1 cellular context compared by ENCODE assay signal in the genomic region with DNA sequence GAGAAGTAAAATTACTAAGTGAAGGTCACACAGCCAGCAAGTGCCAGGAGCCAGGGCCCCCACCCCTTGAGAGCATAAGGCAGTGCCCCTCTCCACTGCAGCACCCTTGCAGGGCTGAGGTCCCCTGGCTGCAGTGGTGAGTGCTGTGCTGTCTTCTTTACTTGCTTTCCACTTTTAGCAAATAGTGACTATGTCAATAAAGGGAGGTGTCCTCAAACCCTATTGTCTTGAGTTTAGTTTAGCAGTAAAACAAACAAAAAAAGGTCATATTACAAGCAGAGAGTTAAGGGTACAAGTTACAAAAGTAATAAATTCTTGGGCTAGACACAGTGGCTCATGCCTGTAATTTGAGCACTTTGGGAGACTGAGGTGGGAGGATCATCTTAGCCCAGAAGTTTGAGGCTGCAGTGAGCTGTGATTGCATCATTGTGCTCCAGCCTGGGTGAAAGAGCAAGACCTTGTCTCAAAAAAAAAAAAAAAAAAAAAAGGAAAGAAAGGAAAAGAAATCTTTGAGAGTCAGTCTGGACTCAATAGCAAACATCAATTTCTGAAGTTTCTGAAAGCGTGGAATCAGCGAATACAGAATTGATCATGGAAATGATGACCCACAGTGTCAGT.
TF ChIP-seq lines count a peak whose summit lies in the region.

No MANE protein-coding gene starts in this region.

TF ChIP-seq in HepG2, 621 proteins besides CTCF, POLR2A, EP300 and RAD21 (continued from another document and continues in another):
- TF ChIP-seq, protein P1, sequence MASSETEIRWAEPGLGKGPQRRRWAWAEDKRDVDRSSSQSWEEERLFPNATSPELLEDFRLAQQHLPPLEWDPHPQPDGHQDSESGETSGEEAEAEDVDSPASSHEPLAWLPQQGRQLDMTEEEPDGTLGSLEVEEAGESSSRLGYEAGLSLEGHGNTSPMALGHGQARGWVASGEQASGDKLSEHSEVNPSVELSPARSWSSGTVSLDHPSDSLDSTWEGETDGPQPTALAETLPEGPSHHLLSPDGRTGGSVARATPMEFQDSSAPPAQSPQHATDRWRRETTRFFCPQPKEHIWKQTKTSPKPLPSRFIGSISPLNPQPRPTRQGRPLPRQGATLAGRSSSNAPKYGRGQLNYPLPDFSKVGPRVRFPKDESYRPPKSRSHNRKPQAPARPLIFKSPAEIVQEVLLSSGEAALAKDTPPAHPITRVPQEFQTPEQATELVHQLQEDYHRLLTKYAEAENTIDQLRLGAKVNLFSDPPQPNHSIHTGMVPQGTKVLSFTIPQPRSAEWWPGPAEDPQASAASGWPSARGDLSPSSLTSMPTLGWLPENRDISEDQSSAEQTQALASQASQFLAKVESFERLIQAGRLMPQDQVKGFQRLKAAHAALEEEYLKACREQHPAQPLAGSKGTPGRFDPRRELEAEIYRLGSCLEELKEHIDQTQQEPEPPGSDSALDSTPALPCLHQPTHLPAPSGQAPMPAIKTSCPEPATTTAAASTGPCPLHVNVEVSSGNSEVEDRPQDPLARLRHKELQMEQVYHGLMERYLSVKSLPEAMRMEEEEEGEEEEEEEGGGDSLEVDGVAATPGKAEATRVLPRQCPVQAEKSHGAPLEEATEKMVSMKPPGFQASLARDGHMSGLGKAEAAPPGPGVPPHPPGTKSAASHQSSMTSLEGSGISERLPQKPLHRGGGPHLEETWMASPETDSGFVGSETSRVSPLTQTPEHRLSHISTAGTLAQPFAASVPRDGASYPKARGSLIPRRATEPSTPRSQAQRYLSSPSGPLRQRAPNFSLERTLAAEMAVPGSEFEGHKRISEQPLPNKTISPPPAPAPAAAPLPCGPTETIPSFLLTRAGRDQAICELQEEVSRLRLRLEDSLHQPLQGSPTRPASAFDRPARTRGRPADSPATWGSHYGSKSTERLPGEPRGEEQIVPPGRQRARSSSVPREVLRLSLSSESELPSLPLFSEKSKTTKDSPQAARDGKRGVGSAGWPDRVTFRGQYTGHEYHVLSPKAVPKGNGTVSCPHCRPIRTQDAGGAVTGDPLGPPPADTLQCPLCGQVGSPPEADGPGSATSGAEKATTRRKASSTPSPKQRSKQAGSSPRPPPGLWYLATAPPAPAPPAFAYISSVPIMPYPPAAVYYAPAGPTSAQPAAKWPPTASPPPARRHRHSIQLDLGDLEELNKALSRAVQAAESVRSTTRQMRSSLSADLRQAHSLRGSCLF (CRISPR knock-in tag; IDR thresholded peaks at IDR 0.05; ENCODE audit: borderline replicate concordance) = no peak
- TF ChIP-seq ZNF607 (CRISPR knock-in tag; IDR thresholded peaks at IDR 0.05; ENCODE audit: borderline replicate concordance) = no peak
- no peak for TF ChIP-seq NFIB (CRISPR knock-in tag; IDR thresholded peaks at IDR 0.05; ENCODE audit: borderline replicate concordance)
- TF ChIP-seq ZNF235 (CRISPR knock-in tag; IDR thresholded peaks at IDR 0.05; ENCODE audit: borderline replicate concordance) = no peak
- TF ChIP-seq, protein P2, sequence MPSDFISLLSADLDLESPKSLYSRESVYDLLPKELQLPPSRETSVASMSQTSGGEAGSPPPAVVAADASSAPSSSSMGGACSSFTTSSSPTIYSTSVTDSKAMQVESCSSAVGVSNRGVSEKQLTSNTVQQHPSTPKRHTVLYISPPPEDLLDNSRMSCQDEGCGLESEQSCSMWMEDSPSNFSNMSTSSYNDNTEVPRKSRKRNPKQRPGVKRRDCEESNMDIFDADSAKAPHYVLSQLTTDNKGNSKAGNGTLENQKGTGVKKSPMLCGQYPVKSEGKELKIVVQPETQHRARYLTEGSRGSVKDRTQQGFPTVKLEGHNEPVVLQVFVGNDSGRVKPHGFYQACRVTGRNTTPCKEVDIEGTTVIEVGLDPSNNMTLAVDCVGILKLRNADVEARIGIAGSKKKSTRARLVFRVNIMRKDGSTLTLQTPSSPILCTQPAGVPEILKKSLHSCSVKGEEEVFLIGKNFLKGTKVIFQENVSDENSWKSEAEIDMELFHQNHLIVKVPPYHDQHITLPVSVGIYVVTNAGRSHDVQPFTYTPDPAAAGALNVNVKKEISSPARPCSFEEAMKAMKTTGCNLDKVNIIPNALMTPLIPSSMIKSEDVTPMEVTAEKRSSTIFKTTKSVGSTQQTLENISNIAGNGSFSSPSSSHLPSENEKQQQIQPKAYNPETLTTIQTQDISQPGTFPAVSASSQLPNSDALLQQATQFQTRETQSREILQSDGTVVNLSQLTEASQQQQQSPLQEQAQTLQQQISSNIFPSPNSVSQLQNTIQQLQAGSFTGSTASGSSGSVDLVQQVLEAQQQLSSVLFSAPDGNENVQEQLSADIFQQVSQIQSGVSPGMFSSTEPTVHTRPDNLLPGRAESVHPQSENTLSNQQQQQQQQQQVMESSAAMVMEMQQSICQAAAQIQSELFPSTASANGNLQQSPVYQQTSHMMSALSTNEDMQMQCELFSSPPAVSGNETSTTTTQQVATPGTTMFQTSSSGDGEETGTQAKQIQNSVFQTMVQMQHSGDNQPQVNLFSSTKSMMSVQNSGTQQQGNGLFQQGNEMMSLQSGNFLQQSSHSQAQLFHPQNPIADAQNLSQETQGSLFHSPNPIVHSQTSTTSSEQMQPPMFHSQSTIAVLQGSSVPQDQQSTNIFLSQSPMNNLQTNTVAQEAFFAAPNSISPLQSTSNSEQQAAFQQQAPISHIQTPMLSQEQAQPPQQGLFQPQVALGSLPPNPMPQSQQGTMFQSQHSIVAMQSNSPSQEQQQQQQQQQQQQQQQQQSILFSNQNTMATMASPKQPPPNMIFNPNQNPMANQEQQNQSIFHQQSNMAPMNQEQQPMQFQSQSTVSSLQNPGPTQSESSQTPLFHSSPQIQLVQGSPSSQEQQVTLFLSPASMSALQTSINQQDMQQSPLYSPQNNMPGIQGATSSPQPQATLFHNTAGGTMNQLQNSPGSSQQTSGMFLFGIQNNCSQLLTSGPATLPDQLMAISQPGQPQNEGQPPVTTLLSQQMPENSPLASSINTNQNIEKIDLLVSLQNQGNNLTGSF (CRISPR knock-in tag; IDR thresholded peaks at IDR 0.05) = no peak
- no peak for TF ChIP-seq KAT2B (IDR thresholded peaks at IDR 0.05; ENCODE audit: borderline replicate concordance, low read depth, low read length)
- TF ChIP-seq ZNF761 (CRISPR knock-in tag; conservative IDR thresholded peaks at IDR 0.05) = no peak
- no peak for TF ChIP-seq ZNF44 (CRISPR knock-in tag; IDR thresholded peaks at IDR 0.05)
- TF ChIP-seq ATAD3A (CRISPR knock-in tag; IDR thresholded peaks at IDR 0.05) = no peak
- TF ChIP-seq NFYB (CRISPR knock-in tag; IDR thresholded peaks at IDR 0.05) = no peak
- TF ChIP-seq ZNF768 (CRISPR knock-in tag; IDR thresholded peaks at IDR 0.05) = peak; percentile 93
- TF ChIP-seq ZNF431 (CRISPR knock-in tag; IDR thresholded peaks at IDR 0.05; ENCODE audit: borderline replicate concordance, low read depth) = no peak
- no peak for TF ChIP-seq ZNF326 (CRISPR knock-in tag; IDR thresholded peaks at IDR 0.05; ENCODE audit: borderline replicate concordance)
- no peak for TF ChIP-seq AHR (CRISPR knock-in tag; IDR thresholded peaks at IDR 0.05)
- TF ChIP-seq, protein P3, sequence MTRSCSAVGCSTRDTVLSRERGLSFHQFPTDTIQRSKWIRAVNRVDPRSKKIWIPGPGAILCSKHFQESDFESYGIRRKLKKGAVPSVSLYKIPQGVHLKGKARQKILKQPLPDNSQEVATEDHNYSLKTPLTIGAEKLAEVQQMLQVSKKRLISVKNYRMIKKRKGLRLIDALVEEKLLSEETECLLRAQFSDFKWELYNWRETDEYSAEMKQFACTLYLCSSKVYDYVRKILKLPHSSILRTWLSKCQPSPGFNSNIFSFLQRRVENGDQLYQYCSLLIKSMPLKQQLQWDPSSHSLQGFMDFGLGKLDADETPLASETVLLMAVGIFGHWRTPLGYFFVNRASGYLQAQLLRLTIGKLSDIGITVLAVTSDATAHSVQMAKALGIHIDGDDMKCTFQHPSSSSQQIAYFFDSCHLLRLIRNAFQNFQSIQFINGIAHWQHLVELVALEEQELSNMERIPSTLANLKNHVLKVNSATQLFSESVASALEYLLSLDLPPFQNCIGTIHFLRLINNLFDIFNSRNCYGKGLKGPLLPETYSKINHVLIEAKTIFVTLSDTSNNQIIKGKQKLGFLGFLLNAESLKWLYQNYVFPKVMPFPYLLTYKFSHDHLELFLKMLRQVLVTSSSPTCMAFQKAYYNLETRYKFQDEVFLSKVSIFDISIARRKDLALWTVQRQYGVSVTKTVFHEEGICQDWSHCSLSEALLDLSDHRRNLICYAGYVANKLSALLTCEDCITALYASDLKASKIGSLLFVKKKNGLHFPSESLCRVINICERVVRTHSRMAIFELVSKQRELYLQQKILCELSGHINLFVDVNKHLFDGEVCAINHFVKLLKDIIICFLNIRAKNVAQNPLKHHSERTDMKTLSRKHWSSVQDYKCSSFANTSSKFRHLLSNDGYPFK (CRISPR knock-in tag; IDR thresholded peaks at IDR 0.05; ENCODE audit: borderline replicate concordance) = no peak
- no peak for TF ChIP-seq SAFB2 (CRISPR knock-in tag; IDR thresholded peaks at IDR 0.05; ENCODE audit: borderline replicate concordance, low read depth)
- no peak for TF ChIP-seq ZNF780A (CRISPR knock-in tag; IDR thresholded peaks at IDR 0.05)
- no peak for TF ChIP-seq HNRNPLL (IDR thresholded peaks at IDR 0.05; ENCODE audit: low read depth, low read length, poor library complexity, severe bottlenecking)
- no peak for TF ChIP-seq ZNF570 (CRISPR knock-in tag; IDR thresholded peaks at IDR 0.05; ENCODE audit: borderline replicate concordance)
- TF ChIP-seq, protein P4, sequence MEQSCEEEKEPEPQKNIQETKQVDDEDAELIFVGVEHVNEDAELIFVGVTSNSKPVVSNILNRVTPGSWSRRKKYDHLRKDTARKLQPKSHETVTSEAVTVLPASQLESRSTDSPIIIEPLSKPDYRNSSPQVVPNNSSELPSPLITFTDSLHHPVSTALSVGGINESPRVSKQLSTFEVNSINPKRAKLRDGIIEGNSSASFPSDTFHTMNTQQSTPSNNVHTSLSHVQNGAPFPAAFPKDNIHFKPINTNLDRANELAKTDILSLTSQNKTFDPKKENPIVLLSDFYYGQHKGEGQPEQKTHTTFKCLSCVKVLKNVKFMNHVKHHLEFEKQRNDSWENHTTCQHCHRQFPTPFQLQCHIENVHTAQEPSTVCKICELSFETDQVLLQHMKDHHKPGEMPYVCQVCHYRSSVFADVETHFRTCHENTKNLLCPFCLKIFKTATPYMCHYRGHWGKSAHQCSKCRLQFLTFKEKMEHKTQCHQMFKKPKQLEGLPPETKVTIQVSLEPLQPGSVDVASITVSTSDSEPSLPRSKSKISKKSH (CRISPR knock-in tag; IDR thresholded peaks at IDR 0.05; ENCODE audit: borderline replicate concordance) = no peak
- TF ChIP-seq, protein P5, sequence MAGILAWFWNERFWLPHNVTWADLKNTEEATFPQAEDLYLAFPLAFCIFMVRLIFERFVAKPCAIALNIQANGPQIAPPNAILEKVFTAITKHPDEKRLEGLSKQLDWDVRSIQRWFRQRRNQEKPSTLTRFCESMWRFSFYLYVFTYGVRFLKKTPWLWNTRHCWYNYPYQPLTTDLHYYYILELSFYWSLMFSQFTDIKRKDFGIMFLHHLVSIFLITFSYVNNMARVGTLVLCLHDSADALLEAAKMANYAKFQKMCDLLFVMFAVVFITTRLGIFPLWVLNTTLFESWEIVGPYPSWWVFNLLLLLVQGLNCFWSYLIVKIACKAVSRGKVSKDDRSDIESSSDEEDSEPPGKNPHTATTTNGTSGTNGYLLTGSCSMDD (CRISPR knock-in tag; IDR thresholded peaks at IDR 0.05) = no peak
- TF ChIP-seq ZNF160 (CRISPR knock-in tag; IDR thresholded peaks at IDR 0.05) = no peak
- TF ChIP-seq, protein P6, sequence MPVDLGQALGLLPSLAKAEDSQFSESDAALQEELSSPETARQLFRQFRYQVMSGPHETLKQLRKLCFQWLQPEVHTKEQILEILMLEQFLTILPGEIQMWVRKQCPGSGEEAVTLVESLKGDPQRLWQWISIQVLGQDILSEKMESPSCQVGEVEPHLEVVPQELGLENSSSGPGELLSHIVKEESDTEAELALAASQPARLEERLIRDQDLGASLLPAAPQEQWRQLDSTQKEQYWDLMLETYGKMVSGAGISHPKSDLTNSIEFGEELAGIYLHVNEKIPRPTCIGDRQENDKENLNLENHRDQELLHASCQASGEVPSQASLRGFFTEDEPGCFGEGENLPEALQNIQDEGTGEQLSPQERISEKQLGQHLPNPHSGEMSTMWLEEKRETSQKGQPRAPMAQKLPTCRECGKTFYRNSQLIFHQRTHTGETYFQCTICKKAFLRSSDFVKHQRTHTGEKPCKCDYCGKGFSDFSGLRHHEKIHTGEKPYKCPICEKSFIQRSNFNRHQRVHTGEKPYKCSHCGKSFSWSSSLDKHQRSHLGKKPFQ (CRISPR knock-in tag; IDR thresholded peaks at IDR 0.05; ENCODE audit: insufficient replicate concordance) = no peak
- TF ChIP-seq KMT2B (CRISPR knock-in tag; IDR thresholded peaks at IDR 0.05) = no peak
- no peak for TF ChIP-seq ZNF530 (CRISPR knock-in tag; IDR thresholded peaks at IDR 0.05; ENCODE audit: low read depth)
- no peak for TF ChIP-seq ZNF720 (CRISPR knock-in tag; IDR thresholded peaks at IDR 0.05)
- no peak for TF ChIP-seq ZFP62 (CRISPR knock-in tag; IDR thresholded peaks at IDR 0.05)
- TF ChIP-seq ZNF644 (CRISPR knock-in tag; IDR thresholded peaks at IDR 0.05; ENCODE audit: low read depth) = 0 out of 2 replicates have a peak, but pooled peaks have one; percentile 14
- no peak for TF ChIP-seq ZNF619 (CRISPR knock-in tag; IDR thresholded peaks at IDR 0.05)
- TF ChIP-seq ZSCAN30 (CRISPR knock-in tag; IDR thresholded peaks at IDR 0.05) = no peak
- TF ChIP-seq, protein P7, sequence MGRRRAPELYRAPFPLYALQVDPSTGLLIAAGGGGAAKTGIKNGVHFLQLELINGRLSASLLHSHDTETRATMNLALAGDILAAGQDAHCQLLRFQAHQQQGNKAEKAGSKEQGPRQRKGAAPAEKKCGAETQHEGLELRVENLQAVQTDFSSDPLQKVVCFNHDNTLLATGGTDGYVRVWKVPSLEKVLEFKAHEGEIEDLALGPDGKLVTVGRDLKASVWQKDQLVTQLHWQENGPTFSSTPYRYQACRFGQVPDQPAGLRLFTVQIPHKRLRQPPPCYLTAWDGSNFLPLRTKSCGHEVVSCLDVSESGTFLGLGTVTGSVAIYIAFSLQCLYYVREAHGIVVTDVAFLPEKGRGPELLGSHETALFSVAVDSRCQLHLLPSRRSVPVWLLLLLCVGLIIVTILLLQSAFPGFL (CRISPR knock-in tag; IDR thresholded peaks at IDR 0.05) = no peak
- 0 out of 2 replicates have a peak, but pooled peaks have one; percentile 22 for TF ChIP-seq ESRRA (CRISPR knock-in tag; IDR thresholded peaks at IDR 0.05; ENCODE audit: low read depth)
- TF ChIP-seq ZNF589 (CRISPR knock-in tag; conservative IDR thresholded peaks at IDR 0.05) = no peak
- TF ChIP-seq ZNF766 (CRISPR knock-in tag; IDR thresholded peaks at IDR 0.05; ENCODE audit: borderline replicate concordance) = no peak
- TF ChIP-seq, protein P8, sequence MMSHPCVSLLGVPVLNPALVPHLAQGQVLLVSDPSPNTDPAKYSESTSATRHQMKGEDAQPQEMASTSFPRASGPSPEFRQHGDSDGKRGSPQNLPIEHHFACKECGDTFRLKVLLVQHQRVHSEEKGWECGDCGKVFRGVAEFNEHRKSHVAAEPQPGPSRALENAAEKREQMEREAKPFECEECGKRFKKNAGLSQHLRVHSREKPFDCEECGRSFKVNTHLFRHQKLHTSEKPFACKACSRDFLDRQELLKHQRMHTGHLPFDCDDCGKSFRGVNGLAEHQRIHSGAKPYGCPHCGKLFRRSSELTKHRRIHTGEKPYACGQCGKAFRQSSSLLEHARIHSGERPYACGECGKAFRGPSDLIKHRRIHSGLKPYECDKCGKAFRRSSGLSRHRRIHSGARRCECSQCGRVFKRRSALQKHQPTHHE (CRISPR knock-in tag; IDR thresholded peaks at IDR 0.05; ENCODE audit: borderline replicate concordance) = no peak
- TF ChIP-seq ZNF782 (CRISPR knock-in tag; IDR thresholded peaks at IDR 0.05; ENCODE audit: borderline replicate concordance) = no peak
